ENCODE assay signal across 1 cellular context in the genomic region with DNA sequence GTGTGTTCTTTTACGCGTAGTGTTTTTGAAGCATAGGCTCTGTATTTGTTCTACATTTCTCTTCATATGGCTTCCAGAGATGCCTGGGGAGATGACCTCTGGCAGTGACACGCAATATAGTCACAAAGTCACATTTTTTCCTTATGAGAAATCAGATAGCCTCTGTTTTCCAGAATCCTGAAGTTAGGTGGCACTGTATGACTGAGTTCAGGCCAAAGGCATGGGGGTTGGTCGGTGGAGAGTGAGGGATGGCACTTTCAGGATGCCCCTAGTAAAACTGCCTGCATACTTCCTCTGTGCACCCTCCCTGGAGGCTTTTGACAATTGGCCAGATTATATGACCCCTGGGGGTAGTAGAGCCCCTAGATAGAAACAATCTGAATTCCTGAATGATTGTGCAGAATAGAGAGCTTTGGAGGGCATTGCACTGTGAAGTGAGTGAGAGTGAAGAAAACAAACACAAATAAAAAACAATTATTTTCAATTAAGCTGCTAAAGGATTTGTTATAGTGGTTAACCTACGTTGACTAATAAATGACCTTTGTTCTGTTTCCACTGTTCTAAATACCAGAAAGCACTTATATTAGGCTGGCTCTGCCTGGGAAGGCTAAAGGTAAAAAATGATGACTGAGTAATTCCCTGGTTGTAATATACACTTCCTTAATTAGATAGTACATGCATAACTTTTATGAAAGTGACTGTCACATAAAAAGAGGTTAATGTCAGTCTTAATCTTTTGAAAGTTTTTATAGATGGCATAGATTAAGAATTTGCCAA.
TF ChIP-seq lines count a peak whose summit lies in the region.

No MANE protein-coding gene starts in this region.

TF ChIP-seq in SK-N-SH, 30 proteins besides CTCF, POLR2A, EP300 and RAD21 (continued from another document):
- TF ChIP-seq SMC3 (IDR thresholded peaks at IDR 0.05; ENCODE audit: low read depth, low read length) (0 out of 2 replicates have a peak, but pooled peaks have one; percentile 14), FOXJ3 (CRISPR knock-in tag; IDR thresholded peaks at IDR 0.05) (no peak), YY1 (IDR thresholded peaks at IDR 0.05; ENCODE audit: low read depth) (no peak), TAF1 (IDR thresholded peaks at IDR 0.05; ENCODE audit: borderline replicate concordance, low read depth, low read length) (no peak), POLR2AphosphoS5 (IDR thresholded peaks at IDR 0.05; ENCODE audit: low read depth, low read length) (no peak), TCF12 (IDR thresholded peaks at IDR 0.05) (peak; percentile 49; the same call in 1 of the 2 replicates), NFIC (IDR thresholded peaks at IDR 0.05; ENCODE audit: borderline replicate concordance) (no peak), RFX5 (IDR thresholded peaks at IDR 0.05; ENCODE audit: low read length) (no peak)
- TF ChIP-seq, protein P1, sequence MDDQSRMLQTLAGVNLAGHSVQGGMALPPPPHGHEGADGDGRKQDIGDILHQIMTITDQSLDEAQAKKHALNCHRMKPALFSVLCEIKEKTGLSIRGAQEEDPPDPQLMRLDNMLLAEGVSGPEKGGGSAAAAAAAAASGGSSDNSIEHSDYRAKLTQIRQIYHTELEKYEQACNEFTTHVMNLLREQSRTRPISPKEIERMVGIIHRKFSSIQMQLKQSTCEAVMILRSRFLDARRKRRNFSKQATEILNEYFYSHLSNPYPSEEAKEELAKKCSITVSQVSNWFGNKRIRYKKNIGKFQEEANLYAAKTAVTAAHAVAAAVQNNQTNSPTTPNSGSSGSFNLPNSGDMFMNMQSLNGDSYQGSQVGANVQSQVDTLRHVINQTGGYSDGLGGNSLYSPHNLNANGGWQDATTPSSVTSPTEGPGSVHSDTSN (IDR thresholded peaks at IDR 0.05), result no peak
TF ChIP-seq in SK-N-SH: peak in this region for 3.
